ENCODE assay signal across 8 cellular contexts in genomic region chr7:21427861-21428641, GRCh38. TPM values are rescaled to one million over a fixed set of nuclear protein-coding genes. Genes with fewer than 3 reads are reported as not detected.
A peak's percentile ranks its signal among the peaks of the same experiment; 100 is the strongest.
DNase-seq lines count a peak whose midpoint lies in the region; ATAC-seq, FAIRE-seq and TF ChIP-seq lines count a peak whose summit lies in the region.

SP4 (plus strand) TSS chr7:21428083; CDS start chr7:21428252, 169 bp downstream.

- in situ Hi-C loops in GM18951 (cut with MboI; ENCODE audit: low sequenced_read_pairs, unreplicated experiment): no loop called here

- H3K4me2 ChIP-seq in smooth muscle cell: peak within 1 kb of the TSS; percentile 97

- H3K9me3 Mint-ChIP-seq in WTC11: no peaks in the 10 kb centered on the region

- no peaks in the 10 kb centered on the region for H3K27me3 Mint-ChIP-seq in WTC11 (ENCODE audit: low read depth)

- peaks cover 23% of the 10 kb centered on the region for H3K4me1 ChIP-seq in smooth muscle cell (ENCODE audit: low read depth)

- no peaks in the 10 kb centered on the region for H3K9me3 ChIP-seq in smooth muscle cell (replicated peaks; ENCODE audit: low read depth)

- POLR2A ChIA-PET in WTC11 (lab: Charles Lee): interaction anchor here (0.7 to 1.9 kb wide), 6 partner anchors 16 to 651 kb away, joined by 3 to 7 read pairs (median 4); no protein-coding TSS in a partner anchor

- peak within 1 kb of the TSS; percentile 98 for H3K27ac ChIP-seq in smooth muscle cell (ENCODE audit: low read depth)

- peaks cover 18% of the 10 kb centered on the region for H3K36me3 Mint-ChIP-seq in WTC11

- peak within 1 kb of the TSS; percentile 99 for H3K4me3 Mint-ChIP-seq in WTC11

- TF ChIP-seq CTCF in WTC11 (IDR thresholded peaks at IDR 0.05) (no peak), bronchial epithelial cell (IDR thresholded peaks at IDR 0.05; ENCODE audit: insufficient read depth, low read length, severe bottlenecking) (no peak), smooth muscle cell (IDR thresholded peaks at IDR 0.05; ENCODE audit: borderline replicate concordance, insufficient read depth, poor library complexity, severe bottlenecking) (no peak)

- H2AFZ ChIP-seq in smooth muscle cell (ENCODE audit: low read depth): peak within 1 kb of the TSS; percentile 98

- H3K4me1 Mint-ChIP-seq in WTC11: peaks cover 62% of the 10 kb centered on the region

- H3K79me2 ChIP-seq in smooth muscle cell (ENCODE audit: low read depth): no peaks in the 10 kb centered on the region

- peak within 1 kb of the TSS; percentile 95 for H3K9ac ChIP-seq in smooth muscle cell (ENCODE audit: low read depth)

- H3K4me3 ChIP-seq in bronchial epithelial cell (ENCODE audit: low read depth, low read length) (peak within 1 kb of the TSS; percentile 83), smooth muscle cell (peak within 1 kb of the TSS; percentile 91)

- peak; percentile 97 for DNase-seq in AG08396 (ENCODE audit: low spot score)
- peak; percentile 99 for DNase-seq in NCI-H226
- peak; percentile 95 for DNase-seq in WTC11 (ENCODE audit: low spot score)
- DNase-seq in bronchial epithelial cell (ENCODE audit: low read depth): peak; percentile 82
- peak; percentile 92 for DNase-seq in iPS-NIHi7 (ENCODE audit: extremely low spot score)
- peak; percentile 90 for DNase-seq in smooth muscle cell (lab: John Stamatoyannopoulos, UW; ENCODE audit: unreplicated experiment)

- 0% methylated on average over 8 of the region's 63 CpGs for WGBS in smooth muscle cell (ENCODE audit: low lambda C conversion rate)

- CTCF ChIA-PET in WTC11 (lab: Charles Lee): interaction anchor here (0.6 to 1.8 kb wide), 6 partner anchors 83 to 651 kb away, joined by 3 to 8 read pairs (median 4); no protein-coding TSS in a partner anchor

- peak within 1 kb of the TSS; percentile 99 for H3K27ac Mint-ChIP-seq in WTC11

- ATAC-seq in HG03196 (IDR thresholded peaks at IDR 0.05; ENCODE audit: unreplicated experiment) (peak; percentile 72), WTC11 (peak; percentile 69)

- H3K27me3 ChIP-seq in bronchial epithelial cell (ENCODE audit: control insufficient read depth, insufficient read depth, low read length) (no peaks in the 10 kb centered on the region), smooth muscle cell (ENCODE audit: low read depth) (no peaks in the 10 kb centered on the region)

- H3F3A ChIP-seq in smooth muscle cell (ENCODE audit: low read depth): no peaks in the 10 kb centered on the region

- FAIRE-seq in bronchial epithelial cell (lab: Jason Lieb, UNC): no peak

- peak; percentile 56 for TF ChIP-seq POLR2A in GM18951 (IDR thresholded peaks at IDR 0.05; ENCODE audit: extremely low read depth, insufficient read depth, insufficient read length)

- H4K20me1 ChIP-seq in smooth muscle cell (ENCODE audit: low read depth): no peaks in the 10 kb centered on the region

- H3K36me3 ChIP-seq in bronchial epithelial cell (ENCODE audit: control insufficient read depth, insufficient read depth, low read length) (no peaks in the 10 kb centered on the region), smooth muscle cell (ENCODE audit: low read depth) (no peaks in the 10 kb centered on the region)

TF ChIP-seq in WTC11, 78 proteins besides CTCF, POLR2A, EP300 and RAD21:
- TF ChIP-seq MAX (CRISPR knock-in tag; IDR thresholded peaks at IDR 0.05): peak; percentile 43; the same call in 1 of the 2 replicates
- no peak for TF ChIP-seq AR (CRISPR knock-in tag; IDR thresholded peaks at IDR 0.05)
TF ChIP-seq in WTC11: peak in this region for 1.

RNA-seq across cellular contexts. Expression of gene SP4, which starts in this region (rescaled TPM):
- total RNA-seq in WTC11 (2021) (18.4 to 23.1 TPM (median 19.1 TPM) in 3 replicates), bronchial epithelial cell (5.3 and 7.3 TPM in 2 replicates), smooth muscle cell (5.0 and 8.0 TPM in 2 replicates)
- 0.82 and 1.6 TPM in 2 replicates for polyA plus RNA-seq in smooth muscle cell

Comparison
In these comparisons a context has a peak if more than half of its experiments do, and no peak if none do; other contexts are left out.
1. Peak in every context shown above with its lines: DNase-seq, ATAC-seq, H3K4me3 ChIP-seq and H3K27ac ChIP-seq.